8 cellular contexts compared by ENCODE assay signal in the genomic region with DNA sequence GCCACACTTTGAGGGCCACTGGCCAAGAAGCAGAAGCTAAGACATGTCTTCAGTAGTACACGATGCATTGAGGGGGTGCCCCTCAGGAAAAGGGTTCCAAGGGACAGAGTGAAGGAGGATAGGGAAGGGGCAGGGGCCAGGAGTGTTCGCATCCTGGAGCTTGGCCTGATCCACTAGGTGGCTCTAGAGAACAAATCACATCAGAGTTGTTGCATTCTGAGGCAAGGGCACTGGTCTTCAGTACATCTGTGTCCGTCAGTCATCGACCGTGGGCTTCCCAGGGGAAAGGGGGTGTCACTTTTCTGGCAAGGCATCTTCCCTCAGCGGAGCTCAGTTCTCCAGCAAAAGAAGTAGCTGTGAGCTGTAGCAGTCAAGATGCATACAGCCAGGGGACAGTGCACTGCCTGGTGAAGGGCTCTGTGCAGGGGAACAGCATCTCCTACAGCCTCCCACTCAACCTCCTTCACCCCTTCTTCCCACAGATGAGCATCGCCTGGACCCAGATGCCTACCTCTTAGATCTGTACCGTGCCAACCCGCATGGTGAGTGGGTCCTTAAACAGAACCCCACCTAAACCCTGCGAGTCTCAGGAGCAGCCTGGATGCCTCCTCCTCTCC. TPM values are rescaled to one million over a fixed set of nuclear protein-coding genes. Genes with fewer than 3 reads are reported as not detected.
DNase-seq lines count a peak whose midpoint lies in the region; ATAC-seq, FAIRE-seq and TF ChIP-seq lines count a peak whose summit lies in the region.

No MANE protein-coding gene starts in this region.

- peak; percentile 58 for ATAC-seq in left ventricle myocardium superior
- ATAC-seq in HG02571 (IDR thresholded peaks at IDR 0.05; ENCODE audit: unreplicated experiment) = no peak
- ATAC-seq in stimulated activated naive CD8-positive, alpha-beta T cell treated with anti-CD3 and anti-CD28 coated beads, Interleukin-15, amount 100 ng/mL, for 72 hours = no peak

- intact Hi-C loops in left ventricle myocardium superior (cut with micrococcal nuclease) (loop anchor here (5.0 kb wide), 1 partner anchor 103 kb away; no protein-coding TSS in a partner anchor), ascending aorta (cut with DNase I) (loop anchor here (2.0 to 5.0 kb wide), 2 partner anchors 79 to 143 kb away; no protein-coding TSS in a partner anchor)

- CTCF ChIA-PET in SK-N-SH (lab: Yijun Ruan, JAX) = interaction anchor here (0.6 to 22.0 kb wide), 45 partner anchors 11 to 434 kb away, joined by 3 to 510 read pairs (median 5); a partner anchor contains a TSS

- H3K36me3 ChIP-seq in SK-N-SH (replicated peaks in 1 of 2; ENCODE audit: control insufficient read depth in 1 of 2, insufficient read depth in 2 of 2, low read length in 1 of 2) (no peaks in the 10 kb centered on the region), ascending aorta (no peaks in the 10 kb centered on the region)

- peaks cover 35% of the 10 kb centered on the region for H3K27me3 ChIP-seq in SK-N-SH (ENCODE audit: insufficient read depth)
- peaks cover 6% of the 10 kb centered on the region for H3K27me3 ChIP-seq in ascending aorta

- POLR2A ChIA-PET in SK-N-SH (lab: Yijun Ruan, JAX) = no interaction called here

- H3F3A ChIP-seq in SK-N-SH (replicated peaks; ENCODE audit: insufficient read depth) = no peaks in the 10 kb centered on the region

- no peaks in the 10 kb centered on the region for H3K9me2 ChIP-seq in SK-N-SH

- no peak for DNase-seq in D721Med (ENCODE audit: insufficient read length, low spot score)
- peak; percentile 51 for DNase-seq in HuH-7 (ENCODE audit: low spot score)
- peak; percentile 72 for DNase-seq in SK-N-SH
- no peak for DNase-seq in left ventricle myocardium superior
- DNase-seq in ascending aorta (ENCODE audit: low spot score in 2 of 2) = no peak
- no peak for DNase-seq in stimulated activated naive CD8-positive, alpha-beta T cell treated with anti-CD3 and anti-CD28 coated beads, Interleukin-15, amount 100 ng/mL, for 72 hours
- DNase-seq in cortex of kidney (lab: John Stamatoyannopoulos, UW) = no peak

- no peak overlapping the region for H2AFZ ChIP-seq in SK-N-SH (ENCODE audit: low read depth)

- H3K9me3 ChIP-seq in SK-N-SH (no peaks in the 10 kb centered on the region), ascending aorta (no peaks in the 10 kb centered on the region)

- WGBS in SK-N-SH (ENCODE audit: low lambda C conversion rate) = 18% methylated on average over 9 of the region's 10 CpGs

- H3K9ac ChIP-seq in SK-N-SH = no peak overlapping the region

- no peak overlapping the region for H3K27ac Mint-ChIP-seq in stimulated activated naive CD8-positive, alpha-beta T cell treated with anti-CD3 and anti-CD28 coated beads, Interleukin-15, amount 100 ng/mL, for 72 hours

- peak; percentile 44 for TF ChIP-seq CTCF in D721Med (IDR thresholded peaks at IDR 0.05; ENCODE audit: insufficient read depth, missing control alignments)
- TF ChIP-seq CTCF in SK-N-SH (IDR thresholded peaks at IDR 0.05) = peak; percentile 48
- TF ChIP-seq CTCF in ascending aorta (IDR thresholded peaks at IDR 0.05) = no peak

- no peaks in the 10 kb centered on the region for H3K79me2 ChIP-seq in SK-N-SH (ENCODE audit: insufficient read depth)

- no peak for FAIRE-seq in D721Med (lab: Jason Lieb, UNC)

- H3K9me3 Mint-ChIP-seq in stimulated activated naive CD8-positive, alpha-beta T cell treated with anti-CD3 and anti-CD28 coated beads, Interleukin-15, amount 100 ng/mL, for 72 hours = peaks cover 6 to 9% of the 10 kb centered on the region in 2 donors

- H3K4me3 Mint-ChIP-seq in stimulated activated naive CD8-positive, alpha-beta T cell treated with anti-CD3 and anti-CD28 coated beads, Interleukin-15, amount 100 ng/mL, for 72 hours = no peak overlapping the region

- peaks cover 24% of the 10 kb centered on the region for H3K4me1 Mint-ChIP-seq in stimulated activated naive CD8-positive, alpha-beta T cell treated with anti-CD3 and anti-CD28 coated beads, Interleukin-15, amount 100 ng/mL, for 72 hours

- H3K27me3 Mint-ChIP-seq in stimulated activated naive CD8-positive, alpha-beta T cell treated with anti-CD3 and anti-CD28 coated beads, Interleukin-15, amount 100 ng/mL, for 72 hours = peaks cover 57% of the 10 kb centered on the region

- TF ChIP-seq EP300 in SK-N-SH (IDR thresholded peaks at IDR 0.05; ENCODE audit: borderline replicate concordance in 1 of 2, low read depth in 1 of 2, low read length in 1 of 2) = no peak

- TF ChIP-seq RAD21 in SK-N-SH (IDR thresholded peaks at IDR 0.05; ENCODE audit: low read length) = peak; percentile 83

- no peak overlapping the region for H3K27ac ChIP-seq in SK-N-SH (ENCODE audit: low read depth in 2 of 2, low read length in 1 of 2)
- H3K27ac ChIP-seq in ascending aorta = no peak overlapping the region

- no peak overlapping the region for H3K4me2 ChIP-seq in SK-N-SH

- H4K20me1 ChIP-seq in SK-N-SH (ENCODE audit: insufficient read depth) = no peaks in the 10 kb centered on the region

- H3K4me3 ChIP-seq in SK-N-SH (ENCODE audit: low read depth in 2 of 2, low read length in 1 of 2) (no peak overlapping the region; a peak in 1 of 4 replicates), ascending aorta (no peak overlapping the region)

- H3K4me1 ChIP-seq in SK-N-SH (ENCODE audit: control insufficient read depth in 1 of 2, insufficient read depth in 2 of 2, low read depth in 1 of 2, low read length in 1 of 2) (peaks cover 0 to 7% of the 10 kb centered on the region in 2 experiments; a peak in 1 of 4 replicates), ascending aorta (no peaks in the 10 kb centered on the region)

TF ChIP-seq in SK-N-SH, 30 proteins besides CTCF, POLR2A, EP300 and RAD21:
- TF ChIP-seq GABPA (IDR thresholded peaks at IDR 0.05; ENCODE audit: low read depth) (no peak), SMC3 (IDR thresholded peaks at IDR 0.05; ENCODE audit: low read depth, low read length) (peak; percentile 81)

RNA-seq across cellular contexts. Expression of a gene that starts 47.8 kb away (rescaled TPM):
- polyA plus RNA-seq in SK-N-SH (2012; rRNA removed) = 0.02 TPM in 1 of 2 replicates, not detected in the other
- 0.03 TPM in 2 replicates for polyA plus RNA-seq in SK-N-SH (2012; cell fraction: cytosol; rRNA removed)
- polyA plus RNA-seq in SK-N-SH (2012; cell fraction: nucleus; rRNA removed) = 0.19 and 0.33 TPM in 2 replicates
- total RNA-seq in left ventricle myocardium superior (not detected), ascending aorta (not detected)

Comparison
In these comparisons a context has a peak if more than half of its experiments do, and no peak if none do; other contexts are left out.
1. DNase-seq: peak in HuH-7 (single experiment) and SK-N-SH (single experiment); none in D721Med (single experiment), left ventricle myocardium superior (single experiment), ascending aorta (0 of 2), stimulated activated naive CD8-positive, alpha-beta T cell treated with anti-CD3 and anti-CD28 coated beads, Interleukin-15, amount 100 ng/mL, for 72 hours (0 of 2) and cortex of kidney (single experiment).
2. CTCF ChIP-seq: peak in D721Med (single experiment) and SK-N-SH (single experiment); none in ascending aorta (0 of 3).